Comparison of ENCODE assay signal across 18 cellular contexts in genomic region chr10:63042256-63042655, GRCh38.
"Had no signal": no experiment of that assay in that cellular context is flagged by ENCODE, and none has a peak within 500 bp of the region (broad histone marks: within the 10 kb centered on the region; RNA-seq: fewer than 3 reads in every experiment).

No MANE protein-coding gene starts in this region.

- H3K27ac ChIP-seq: ascending aorta, esophagus squamous epithelium, spleen, upper lobe of left lung had no signal

- H3K4me3 ChIP-seq: ascending aorta, esophagus squamous epithelium, spleen, upper lobe of left lung had no signal

- H3K36me3 ChIP-seq: ascending aorta, esophagus squamous epithelium, spleen, upper lobe of left lung had no signal

- H3K27ac Mint-ChIP-seq: activated CD8-positive, alpha-beta memory T cell treated with anti-CD3 and anti-CD28 coated beads, Interleukin-2, amount 10 ng/mL, durations not matched to agents 7 days and 5 days; activated naive CD4-positive, alpha-beta T cell treated with anti-CD3 and anti-CD28 coated beads for 36 hours; activated naive CD8-positive, alpha-beta T cell treated with anti-CD3 and anti-CD28 coated beads, Interleukin-2, amount 50 U/mL, for 24 hours; activated T-helper 2 cell treated with anti-CD3 and anti-CD28 coated beads, Interferon-gamma antibody, Interleukin-2, Interleukin-4, amounts not matched to agents 10 μg/mL and 5 μg/mL and 100 μg/mL, durations not matched to agents 14 hours and 24 hours and 36 hours; stimulated activated naive CD8-positive, alpha-beta T cell treated with anti-CD3 and anti-CD28 coated beads, Interleukin-15, amount 100 ng/mL, for 72 hours had no signal

- H3K4me3 Mint-ChIP-seq: activated CD8-positive, alpha-beta memory T cell treated with anti-CD3 and anti-CD28 coated beads, Interleukin-2, amount 10 ng/mL, durations not matched to agents 7 days and 5 days; activated naive CD4-positive, alpha-beta T cell treated with anti-CD3 and anti-CD28 coated beads for 36 hours; activated naive CD8-positive, alpha-beta T cell treated with anti-CD3 and anti-CD28 coated beads, Interleukin-2, amount 50 U/mL, for 24 hours; stimulated activated naive CD8-positive, alpha-beta T cell treated with anti-CD3 and anti-CD28 coated beads, Interleukin-15, amount 100 ng/mL, for 72 hours had no signal

- FAIRE-seq: endometrium had no signal

- DNase-seq: activated CD4-positive, alpha-beta T cell treated with anti-CD3 and anti-CD28 coated beads, Interleukin-2, amount 50 U/mL, for 4 hours; activated CD8-positive, alpha-beta memory T cell treated with anti-CD3 and anti-CD28 coated beads, Interleukin-2, amount 10 ng/mL, durations not matched to agents 7 days and 5 days; activated naive CD4-positive, alpha-beta T cell treated with anti-CD3 and anti-CD28 coated beads for 36 hours; activated naive CD8-positive, alpha-beta T cell treated with anti-CD3 and anti-CD28 coated beads, Interleukin-2, amount 50 U/mL, for 24 hours; activated T-cell treated with anti-CD3 and anti-CD28 coated beads, Interleukin-2, amount 50 U/mL, for 1 hour; esophagus squamous epithelium; foreskin melanocyte; mesenchymal stem cell; spleen; stimulated activated naive CD8-positive, alpha-beta T cell treated with anti-CD3 and anti-CD28 coated beads, Interleukin-15, amount 100 ng/mL, for 72 hours; T-helper 1 cell; T1000; upper lobe of left lung had no signal

- H3K4me1 Mint-ChIP-seq: stimulated activated naive CD8-positive, alpha-beta T cell treated with anti-CD3 and anti-CD28 coated beads, Interleukin-15, amount 100 ng/mL, for 72 hours had no signal

- ATAC-seq: activated CD4-positive, CD25-positive, alpha-beta regulatory T cell treated with anti-CD3 and anti-CD28 coated beads, Interleukin-2, amount 50 U/mL, for 24 hours; activated CD8-positive, alpha-beta memory T cell treated with anti-CD3 and anti-CD28 coated beads, Interleukin-2, amount 10 ng/mL, durations not matched to agents 7 days and 5 days; activated naive CD8-positive, alpha-beta T cell treated with anti-CD3 and anti-CD28 coated beads, Interleukin-2, amount 50 U/mL, for 24 hours; sciatic nerve; stimulated activated naive CD8-positive, alpha-beta T cell treated with anti-CD3 and anti-CD28 coated beads, Interleukin-15, amount 100 ng/mL, for 72 hours had no signal

- H3K27me3 ChIP-seq: ascending aorta, esophagus squamous epithelium, upper lobe of left lung had no signal

- H3K4me1 ChIP-seq: ascending aorta, esophagus squamous epithelium, spleen, upper lobe of left lung had no signal
